Comparison of ENCODE assay signal across 8 cellular contexts in the genomic region with DNA sequence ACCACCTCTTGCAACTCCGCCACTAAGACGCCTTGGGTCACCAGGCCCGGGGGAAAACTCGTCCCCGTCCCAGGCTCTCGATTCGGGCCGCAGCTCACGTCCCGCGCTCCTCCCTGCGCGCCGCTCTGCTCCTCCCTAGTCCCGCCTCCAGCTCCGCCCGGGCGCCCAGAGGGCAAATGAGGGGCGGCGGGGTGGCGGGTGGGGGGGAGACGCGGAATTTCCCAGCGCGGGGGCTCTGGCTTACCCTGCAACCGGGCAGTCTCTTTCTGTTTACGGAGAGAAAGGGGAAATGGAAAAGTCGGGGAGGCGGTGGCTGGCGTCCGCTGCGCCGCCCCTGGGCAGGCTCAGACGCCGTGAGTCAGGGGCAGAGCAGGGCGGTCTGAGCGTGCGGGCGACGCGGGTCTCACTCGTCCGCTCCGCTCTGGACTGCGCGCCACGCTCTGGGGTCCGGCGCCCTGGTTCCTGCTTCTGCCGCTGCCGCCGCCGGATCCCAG. TPM values are rescaled to one million over a fixed set of nuclear protein-coding genes. Genes with fewer than 3 reads are reported as not detected.
DNase-seq lines count a peak whose midpoint lies in the region; ATAC-seq and TF ChIP-seq lines count a peak whose summit lies in the region.

Gene MAP3K8, plus strand, starts transcription at position 406 of the 494 bp plus-strand sequence. CDS start 4,755 bp downstream, outside the sequence.

- H3K27ac ChIP-seq in ectodermal cell (ENCODE audit: insufficient read depth, low read depth, low read length, poor library complexity, severe bottlenecking), result peak within 1 kb of the TSS; percentile 99

- H3K27me3 ChIP-seq in ectodermal cell (ENCODE audit: control insufficient read depth, insufficient read depth, low read length, poor library complexity, severe bottlenecking), result peaks cover 4% of the 10 kb centered on the region

- no peak for TF ChIP-seq CTCF in AG09309 (IDR thresholded peaks at IDR 0.05; ENCODE audit: control insufficient read depth, insufficient read depth, low read depth, low read length, missing control alignments)

- no peaks in the 10 kb centered on the region for H3K36me3 ChIP-seq in ectodermal cell (ENCODE audit: control insufficient read depth, insufficient read depth, low read length)

- DNase-seq in AG09309 (ENCODE audit: low read depth) (no peak), NCI-H774 (lab: John Stamatoyannopoulos, UW) (peak; percentile 41), lung microvascular endothelial cell (ENCODE audit: low read depth in 2 of 2) (peak; percentile 90 to 97)
- DNase-seq in activated CD8-positive, alpha-beta memory T cell treated with anti-CD3 and anti-CD28 coated beads for 1 hour (ENCODE audit: extremely low read depth in 1 of 2, low read depth in 1 of 2), result peak; percentile 67 to 70
- DNase-seq in stimulated activated CD4-positive, alpha-beta T cell treated with anti-CD3 and anti-CD28 coated beads, TNF-alpha, amount 100 ng/mL, for 48 hours (ENCODE audit: low read depth in 3 of 3), result peak; percentile 67 to 85 (median 67)

- ATAC-seq in GM18867 (IDR thresholded peaks at IDR 0.05; ENCODE audit: unreplicated experiment), result peak; percentile 62
- ATAC-seq in HG03095 (IDR thresholded peaks at IDR 0.05; ENCODE audit: unreplicated experiment), result peak; percentile 46

- WGBS in ectodermal cell, 2 experiments, result 0% methylated on average over 53 of the region's 53 CpGs

- H3K4me3 ChIP-seq in AG09309 (ENCODE audit: control insufficient read depth, low read depth, low read length) (peak within 1 kb of the TSS; percentile 87), ectodermal cell (ENCODE audit: insufficient read depth, low read depth, low read length) (peak within 1 kb of the TSS; percentile 88)

- H3K9me3 ChIP-seq in ectodermal cell (ENCODE audit: control insufficient read depth, low read length), result no peaks in the 10 kb centered on the region

- peaks cover 26% of the 10 kb centered on the region for H3K4me1 ChIP-seq in ectodermal cell (ENCODE audit: control insufficient read depth, insufficient read depth, low read length)

RNA-seq across cellular contexts. Expression of gene MAP3K8, which starts in this region (rescaled TPM):
- 12.1 TPM for polyA plus RNA-seq in ectodermal cell (2013, experiment 1 of 4)
- polyA plus RNA-seq in ectodermal cell (2013, experiment 2 of 4), result 11.4 TPM
- polyA plus RNA-seq in ectodermal cell (2013, experiment 3 of 4), result 9.7 TPM
- polyA plus RNA-seq in ectodermal cell (2013, experiment 4 of 4), result 9.2 TPM
- 2.6 and 5.0 TPM in 2 replicates for total RNA-seq in lung microvascular endothelial cell
